1 cellular context compared by ENCODE assay signal in the genomic region with DNA sequence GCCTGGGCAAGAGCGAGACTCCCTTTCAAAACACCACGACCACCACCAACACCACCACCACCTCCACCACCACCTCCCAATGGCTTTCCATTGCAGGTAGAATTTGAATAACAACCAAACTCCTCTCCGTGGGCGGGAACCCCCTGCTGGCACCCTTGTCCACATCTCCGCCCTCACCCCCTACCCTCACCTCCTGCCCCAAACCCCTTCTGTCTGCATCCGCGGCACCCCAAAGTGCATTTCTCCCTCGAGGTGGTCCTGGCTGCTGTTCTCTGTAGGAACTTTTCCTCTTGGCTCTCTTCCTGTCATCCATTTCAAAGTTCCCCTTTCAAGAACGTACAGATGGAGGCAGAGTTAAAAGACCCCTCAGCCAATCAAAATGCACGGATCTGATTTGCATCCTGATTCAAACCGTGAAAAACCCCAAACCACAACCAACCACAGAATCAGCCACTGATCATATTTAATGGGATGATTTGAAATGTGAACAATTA.
TF ChIP-seq lines count a peak whose summit lies in the region.

No MANE protein-coding gene starts in this region.

TF ChIP-seq in GM23338, 12 proteins besides CTCF, POLR2A, EP300 and RAD21 (continued from another document):
- TF ChIP-seq, protein P1, sequence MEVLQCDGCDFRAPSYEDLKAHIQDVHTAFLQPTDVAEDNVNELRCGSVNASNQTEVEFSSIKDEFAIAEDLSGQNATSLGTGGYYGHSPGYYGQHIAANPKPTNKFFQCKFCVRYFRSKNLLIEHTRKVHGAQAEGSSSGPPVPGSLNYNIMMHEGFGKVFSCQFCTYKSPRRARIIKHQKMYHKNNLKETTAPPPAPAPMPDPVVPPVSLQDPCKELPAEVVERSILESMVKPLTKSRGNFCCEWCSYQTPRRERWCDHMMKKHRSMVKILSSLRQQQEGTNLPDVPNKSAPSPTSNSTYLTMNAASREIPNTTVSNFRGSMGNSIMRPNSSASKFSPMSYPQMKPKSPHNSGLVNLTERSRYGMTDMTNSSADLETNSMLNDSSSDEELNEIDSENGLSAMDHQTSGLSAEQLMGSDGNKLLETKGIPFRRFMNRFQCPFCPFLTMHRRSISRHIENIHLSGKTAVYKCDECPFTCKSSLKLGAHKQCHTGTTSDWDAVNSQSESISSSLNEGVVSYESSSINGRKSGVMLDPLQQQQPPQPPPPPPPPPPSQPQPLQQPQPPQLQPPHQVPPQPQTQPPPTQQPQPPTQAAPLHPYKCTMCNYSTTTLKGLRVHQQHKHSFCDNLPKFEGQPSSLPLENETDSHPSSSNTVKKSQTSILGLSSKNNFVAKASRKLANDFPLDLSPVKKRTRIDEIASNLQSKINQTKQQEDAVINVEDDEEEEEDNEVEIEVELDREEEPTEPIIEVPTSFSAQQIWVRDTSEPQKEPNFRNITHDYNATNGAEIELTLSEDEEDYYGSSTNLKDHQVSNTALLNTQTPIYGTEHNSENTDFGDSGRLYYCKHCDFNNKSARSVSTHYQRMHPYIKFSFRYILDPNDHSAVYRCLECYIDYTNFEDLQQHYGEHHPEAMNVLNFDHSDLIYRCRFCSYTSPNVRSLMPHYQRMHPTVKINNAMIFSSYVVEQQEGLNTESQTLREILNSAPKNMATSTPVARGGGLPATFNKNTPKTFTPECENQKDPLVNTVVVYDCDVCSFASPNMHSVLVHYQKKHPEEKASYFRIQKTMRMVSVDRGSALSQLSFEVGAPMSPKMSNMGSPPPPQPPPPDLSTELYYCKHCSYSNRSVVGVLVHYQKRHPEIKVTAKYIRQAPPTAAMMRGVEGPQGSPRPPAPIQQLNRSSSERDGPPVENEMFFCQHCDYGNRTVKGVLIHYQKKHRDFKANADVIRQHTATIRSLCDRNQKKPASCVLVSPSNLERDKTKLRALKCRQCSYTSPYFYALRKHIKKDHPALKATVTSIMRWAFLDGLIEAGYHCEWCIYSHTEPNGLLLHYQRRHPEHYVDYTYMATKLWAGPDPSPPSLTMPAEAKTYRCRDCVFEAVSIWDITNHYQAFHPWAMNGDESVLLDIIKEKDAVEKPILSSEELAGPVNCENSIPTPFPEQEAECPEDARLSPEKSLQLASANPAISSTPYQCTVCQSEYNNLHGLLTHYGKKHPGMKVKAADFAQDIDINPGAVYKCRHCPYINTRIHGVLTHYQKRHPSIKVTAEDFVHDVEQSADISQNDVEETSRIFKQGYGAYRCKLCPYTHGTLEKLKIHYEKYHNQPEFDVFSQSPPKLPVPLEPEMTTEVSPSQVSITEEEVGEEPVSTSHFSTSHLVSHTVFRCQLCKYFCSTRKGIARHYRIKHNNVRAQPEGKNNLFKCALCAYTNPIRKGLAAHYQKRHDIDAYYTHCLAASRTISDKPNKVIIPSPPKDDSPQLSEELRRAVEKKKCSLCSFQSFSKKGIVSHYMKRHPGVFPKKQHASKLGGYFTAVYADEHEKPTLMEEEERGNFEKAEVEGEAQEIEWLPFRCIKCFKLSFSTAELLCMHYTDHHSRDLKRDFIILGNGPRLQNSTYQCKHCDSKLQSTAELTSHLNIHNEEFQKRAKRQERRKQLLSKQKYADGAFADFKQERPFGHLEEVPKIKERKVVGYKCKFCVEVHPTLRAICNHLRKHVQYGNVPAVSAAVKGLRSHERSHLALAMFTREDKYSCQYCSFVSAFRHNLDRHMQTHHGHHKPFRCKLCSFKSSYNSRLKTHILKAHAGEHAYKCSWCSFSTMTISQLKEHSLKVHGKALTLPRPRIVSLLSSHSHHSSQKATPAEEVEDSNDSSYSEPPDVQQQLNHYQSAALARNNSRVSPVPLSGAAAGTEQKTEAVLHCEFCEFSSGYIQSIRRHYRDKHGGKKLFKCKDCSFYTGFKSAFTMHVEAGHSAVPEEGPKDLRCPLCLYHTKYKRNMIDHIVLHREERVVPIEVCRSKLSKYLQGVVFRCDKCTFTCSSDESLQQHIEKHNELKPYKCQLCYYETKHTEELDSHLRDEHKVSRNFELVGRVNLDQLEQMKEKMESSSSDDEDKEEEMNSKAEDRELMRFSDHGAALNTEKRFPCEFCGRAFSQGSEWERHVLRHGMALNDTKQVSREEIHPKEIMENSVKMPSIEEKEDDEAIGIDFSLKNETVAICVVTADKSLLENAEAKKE (CRISPR knock-in tag; IDR thresholded peaks at IDR 0.05), result peak; percentile 8; the same call in 1 of the 2 replicates
